8 cellular contexts compared by ENCODE assay signal in the genomic region with DNA sequence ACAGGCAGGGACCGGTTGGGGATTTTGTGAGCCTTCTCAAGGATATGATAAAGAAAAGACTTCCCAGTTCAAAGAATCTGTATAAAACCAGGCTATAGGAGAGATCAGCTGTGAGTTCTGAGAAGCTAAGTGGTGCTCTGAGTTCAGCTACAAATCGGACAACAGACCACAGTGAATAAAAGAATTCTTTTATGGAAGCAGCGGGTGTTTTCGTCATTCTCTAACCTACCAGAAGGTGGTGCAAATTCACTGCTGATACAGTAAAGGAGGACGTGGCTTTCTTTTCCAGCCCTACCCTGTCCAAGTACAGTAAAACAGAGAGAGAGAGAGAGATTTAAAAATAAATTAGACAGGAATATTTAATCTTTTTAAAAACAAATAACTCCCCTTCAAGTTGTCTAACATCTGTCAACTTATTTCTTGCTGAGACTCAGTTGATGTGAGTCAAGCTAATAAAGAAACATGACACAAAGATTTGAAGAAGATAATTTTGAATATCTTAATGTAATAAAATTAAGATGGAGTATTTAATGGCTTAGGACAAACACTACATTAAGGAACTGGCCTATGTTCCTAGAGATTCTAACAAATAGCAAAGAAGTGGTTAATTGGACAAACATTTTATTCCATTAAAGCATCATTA.
A peak's percentile ranks its signal among the peaks of the same experiment; 100 is the strongest.
DNase-seq lines count a peak whose midpoint lies in the region; ATAC-seq, FAIRE-seq and TF ChIP-seq lines count a peak whose summit lies in the region.

No MANE protein-coding gene starts in this region.

- H3K9ac ChIP-seq in KMS-11: peak overlapping the region; percentile 35; the same call in 1 of the 2 replicates

- H3K4me3 Mint-ChIP-seq in activated naive CD4-positive, alpha-beta T cell treated with anti-CD3 and anti-CD28 coated beads for 36 hours: no peak overlapping the region
- H3K4me3 Mint-ChIP-seq in stimulated activated naive CD8-positive, alpha-beta T cell treated with anti-CD3 and anti-CD28 coated beads, Interleukin-15, amount 100 ng/mL, for 72 hours: peak overlapping the region in 1 of 2 donors; percentile 89

- CTCF ChIA-PET in activated naive CD4-positive, alpha-beta T cell treated with anti-CD3 and anti-CD28 coated beads for 36 hours (lab: Charles Lee): interaction anchor here (0.7 to 3.9 kb wide), 13 partner anchors 9 to 1068 kb away, joined by 3 to 24 read pairs (median 3); no protein-coding TSS in a partner anchor

- peak overlapping the region; percentile 78; the same call in 1 of the 2 replicates for H2AFZ ChIP-seq in KMS-11 (ENCODE audit: low read depth)

- H3K27ac ChIP-seq in KMS-11 (peak overlapping the region; percentile 82), brain microvascular endothelial cell (no peak overlapping the region)

- no peaks in the 10 kb centered on the region for H3K27me3 ChIP-seq in KMS-11 (ENCODE audit: insufficient read depth, low read depth)
- peaks cover 39% of the 10 kb centered on the region for H3K27me3 ChIP-seq in brain microvascular endothelial cell (replicated peaks)

- H3K9me3 Mint-ChIP-seq in activated naive CD4-positive, alpha-beta T cell treated with anti-CD3 and anti-CD28 coated beads for 36 hours: no peaks in the 10 kb centered on the region
- H3K9me3 Mint-ChIP-seq in stimulated activated naive CD8-positive, alpha-beta T cell treated with anti-CD3 and anti-CD28 coated beads, Interleukin-15, amount 100 ng/mL, for 72 hours: no peaks in the 10 kb centered on the region

- TF ChIP-seq CTCF in KMS-11 (conservative IDR thresholded peaks at IDR 0.05; ENCODE audit: low read depth, low read length) (peak; percentile 71), brain microvascular endothelial cell (IDR thresholded peaks at IDR 0.05; ENCODE audit: low read depth, low read length, missing control alignments) (peak; percentile 77)

- in situ Hi-C loops in brain microvascular endothelial cell (cut with HindIII; ENCODE audit: low pct_ligation_motif_present, low sequenced_read_pairs): loop anchor here (25.0 kb wide), 1 partner anchor 640 kb away; no protein-coding TSS in a partner anchor

- H3K36me3 ChIP-seq in KMS-11 (ENCODE audit: insufficient read depth) (no peaks in the 10 kb centered on the region), brain microvascular endothelial cell (replicated peaks) (no peaks in the 10 kb centered on the region)

- peaks cover 58% of the 10 kb centered on the region for H3K27me3 Mint-ChIP-seq in activated naive CD4-positive, alpha-beta T cell treated with anti-CD3 and anti-CD28 coated beads for 36 hours (ENCODE audit: low read depth)
- peaks cover 77% of the 10 kb centered on the region for H3K27me3 Mint-ChIP-seq in stimulated activated naive CD8-positive, alpha-beta T cell treated with anti-CD3 and anti-CD28 coated beads, Interleukin-15, amount 100 ng/mL, for 72 hours

- H3K4me1 Mint-ChIP-seq in activated naive CD4-positive, alpha-beta T cell treated with anti-CD3 and anti-CD28 coated beads for 36 hours (ENCODE audit: low read depth): peaks cover 12% of the 10 kb centered on the region
- peaks cover 15% of the 10 kb centered on the region for H3K4me1 Mint-ChIP-seq in stimulated activated naive CD8-positive, alpha-beta T cell treated with anti-CD3 and anti-CD28 coated beads, Interleukin-15, amount 100 ng/mL, for 72 hours

- no peaks in the 10 kb centered on the region for H4K20me1 ChIP-seq in KMS-11 (ENCODE audit: insufficient read depth)

- H3K79me2 ChIP-seq in KMS-11 (ENCODE audit: insufficient read depth, low read depth): no peaks in the 10 kb centered on the region

- peak; percentile 56 for DNase-seq in activated naive CD4-positive, alpha-beta T cell treated with anti-CD3 and anti-CD28 coated beads for 36 hours
- no peak for DNase-seq in activated naive CD4-positive, alpha-beta T cell treated with Interleukin-2 at 50 U/mL for 16 hours
- DNase-seq in OCI-M2 (lab: John Stamatoyannopoulos, UW; ENCODE audit: unreplicated experiment) (peak; percentile 6), brain microvascular endothelial cell (peak; percentile 78)
- DNase-seq in stimulated activated naive CD8-positive, alpha-beta T cell treated with anti-CD3 and anti-CD28 coated beads, Interleukin-15, amount 100 ng/mL, for 72 hours: peak; percentile 26 to 30

- H3K4me3 ChIP-seq in KMS-11 (IDR thresholded peaks at IDR 0.05; ENCODE audit: insufficient read depth, low read depth, low read length) (no peak overlapping the region), brain microvascular endothelial cell (ENCODE audit: low read depth, low read length) (no peak overlapping the region)

- peak overlapping the region; percentile 73 for H3K4me2 ChIP-seq in KMS-11

- FAIRE-seq in islet of Langerhans (lab: Jason Lieb, UNC): peak; percentile 96

- peak; percentile 51 for ATAC-seq in GM21723 (IDR thresholded peaks at IDR 0.05; ENCODE audit: unreplicated experiment)
- peak; percentile 78 for ATAC-seq in stimulated activated naive CD8-positive, alpha-beta T cell treated with anti-CD3 and anti-CD28 coated beads, Interleukin-15, amount 100 ng/mL, for 72 hours

- intact Hi-C loops in activated naive CD4-positive, alpha-beta T cell treated with anti-CD3 and anti-CD28 coated beads for 36 hours (cut with micrococcal nuclease): loop anchor here (1.0 to 5.0 kb wide), 7 partner anchors 37 to 952 kb away; no protein-coding TSS in a partner anchor

- no peaks in the 10 kb centered on the region for H3K36me3 Mint-ChIP-seq in activated naive CD4-positive, alpha-beta T cell treated with anti-CD3 and anti-CD28 coated beads for 36 hours (ENCODE audit: low read depth)

- H3K4me1 ChIP-seq in KMS-11 (ENCODE audit: low read depth, poor library complexity, severe bottlenecking): peaks cover 34% of the 10 kb centered on the region

- no peak overlapping the region for H3K27ac Mint-ChIP-seq in activated naive CD4-positive, alpha-beta T cell treated with anti-CD3 and anti-CD28 coated beads for 36 hours
- H3K27ac Mint-ChIP-seq in stimulated activated naive CD8-positive, alpha-beta T cell treated with anti-CD3 and anti-CD28 coated beads, Interleukin-15, amount 100 ng/mL, for 72 hours: no peak overlapping the region
